ENCODE assay signal across 1 cellular context in the genomic region with DNA sequence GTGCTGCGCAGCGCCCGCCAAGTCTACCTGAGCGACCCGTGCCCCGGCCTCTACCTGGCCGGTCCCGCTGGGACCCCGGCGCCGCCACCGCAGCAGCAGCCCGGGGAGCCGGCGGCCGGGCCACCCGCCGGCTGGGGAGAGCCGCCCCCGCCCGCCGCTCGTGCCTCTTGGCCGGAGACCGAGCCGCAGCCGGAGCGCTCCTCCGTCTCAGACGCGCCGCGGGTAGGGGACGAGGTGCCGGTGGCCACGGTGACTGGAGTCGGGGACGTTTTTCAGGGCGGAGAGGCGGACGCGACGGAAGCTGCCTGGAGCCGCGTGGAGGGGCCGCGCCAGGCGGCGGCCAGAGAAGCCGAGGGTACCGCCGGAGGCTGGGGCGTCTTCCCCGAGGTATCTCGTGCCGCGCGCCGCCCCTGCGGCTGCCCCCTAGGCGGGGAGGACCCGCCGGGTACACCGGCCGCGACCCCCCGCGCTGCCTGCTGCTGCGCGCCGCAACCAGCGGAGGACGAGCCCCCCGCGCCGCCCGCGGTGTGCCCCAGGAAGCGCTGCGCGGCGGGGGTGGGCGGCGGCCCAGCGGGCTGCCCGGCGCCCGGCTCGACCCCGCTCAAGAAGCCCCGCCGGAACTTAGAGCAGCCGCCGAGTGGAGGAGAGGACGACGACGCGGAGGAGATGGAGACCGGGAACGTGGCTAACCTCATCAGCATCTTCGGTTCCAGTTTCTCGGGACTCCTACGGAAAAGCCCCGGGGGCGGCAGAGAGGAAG.
A peak's percentile ranks its signal among the peaks of the same experiment; 100 is the strongest.
TF ChIP-seq lines count a peak whose summit lies in the region.

No MANE protein-coding gene starts in this region.

TF ChIP-seq in GM12878, 131 proteins besides CTCF, POLR2A, EP300 and RAD21 (continued from another document):
- TF ChIP-seq, protein P1, sequence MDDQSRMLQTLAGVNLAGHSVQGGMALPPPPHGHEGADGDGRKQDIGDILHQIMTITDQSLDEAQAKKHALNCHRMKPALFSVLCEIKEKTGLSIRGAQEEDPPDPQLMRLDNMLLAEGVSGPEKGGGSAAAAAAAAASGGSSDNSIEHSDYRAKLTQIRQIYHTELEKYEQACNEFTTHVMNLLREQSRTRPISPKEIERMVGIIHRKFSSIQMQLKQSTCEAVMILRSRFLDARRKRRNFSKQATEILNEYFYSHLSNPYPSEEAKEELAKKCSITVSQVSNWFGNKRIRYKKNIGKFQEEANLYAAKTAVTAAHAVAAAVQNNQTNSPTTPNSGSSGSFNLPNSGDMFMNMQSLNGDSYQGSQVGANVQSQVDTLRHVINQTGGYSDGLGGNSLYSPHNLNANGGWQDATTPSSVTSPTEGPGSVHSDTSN (IDR thresholded peaks at IDR 0.05; ENCODE audit: insufficient replicate concordance, low read depth, low read length), result no peak
- TF ChIP-seq TCF12 (IDR thresholded peaks at IDR 0.05; ENCODE audit: low read depth, low read length), result no peak
- TF ChIP-seq LARP7 (IDR thresholded peaks at IDR 0.05), result peak; percentile 89; the same call in 1 of the 2 replicates
- TF ChIP-seq NFXL1 (IDR thresholded peaks at IDR 0.05; ENCODE audit: borderline replicate concordance), result peak; percentile 35; the same call in 1 of the 2 replicates
- TF ChIP-seq EGR1 (IDR thresholded peaks at IDR 0.05; ENCODE audit: borderline replicate concordance in 1 of 2, low read depth in 2 of 2, low read length in 2 of 2), result peak in 1 of 2 experiments; percentile 55; a peak in 1 of 3 replicates
- peak in 1 of 2 experiments; percentile 46; a peak in 2 of 4 replicates for TF ChIP-seq BHLHE40 (IDR thresholded peaks at IDR 0.05; ENCODE audit: borderline replicate concordance in 1 of 2, low read depth in 2 of 2, low read length in 1 of 2)
- TF ChIP-seq DPF2 (IDR thresholded peaks at IDR 0.05), result no peak
- TF ChIP-seq TARDBP (IDR thresholded peaks at IDR 0.05; ENCODE audit: borderline replicate concordance), result no peak; the same call in 1 of the 2 replicates
TF ChIP-seq in GM12878: peak in this region for 5.
